Comparison of ENCODE assay signal across 1 cellular context in the genomic region with DNA sequence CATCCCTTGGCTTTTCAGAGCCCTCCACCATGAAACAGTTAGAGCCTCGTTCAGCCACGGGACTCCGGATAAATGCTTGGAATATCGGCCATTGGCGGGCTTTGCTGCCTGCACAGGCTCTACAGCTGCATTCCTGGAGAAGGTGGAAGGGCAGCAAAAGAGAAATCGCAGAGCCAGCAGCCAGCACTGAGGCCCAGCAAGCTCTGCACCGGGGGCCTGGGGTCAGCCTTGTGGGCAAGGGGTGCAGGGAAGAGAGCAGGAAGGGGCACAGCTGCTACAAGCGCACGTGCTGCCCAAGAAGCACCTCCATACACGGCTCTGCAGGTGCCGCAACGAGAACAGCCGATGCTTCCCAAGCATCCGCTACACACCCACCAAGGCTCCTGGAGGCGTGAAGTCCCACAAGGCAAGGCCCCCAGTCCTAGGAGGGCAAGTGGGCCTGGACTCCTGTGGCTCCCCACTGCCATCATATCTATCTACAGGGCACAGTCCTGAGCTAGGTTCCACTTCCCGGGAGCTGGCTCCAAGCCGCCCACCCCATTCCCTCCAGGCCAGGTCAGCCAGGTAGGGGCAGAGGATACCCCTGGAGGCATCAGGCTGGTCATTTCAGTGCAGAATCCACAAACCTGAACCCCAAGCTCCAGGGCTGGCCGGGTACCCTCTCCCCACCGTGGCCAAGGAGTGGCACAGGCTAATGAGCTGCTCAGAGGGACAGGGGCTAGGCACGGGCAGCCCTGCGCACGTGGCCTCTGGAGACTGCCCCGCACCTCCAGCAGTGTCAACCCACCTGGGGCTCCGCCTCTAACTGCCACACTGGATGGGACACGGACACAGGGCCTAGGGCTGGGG.
TF ChIP-seq lines count a peak whose summit lies in the region.

No MANE protein-coding gene starts in this region.

TF ChIP-seq in WTC11, 78 proteins besides CTCF, POLR2A, EP300 and RAD21 (continued from another document):
- TF ChIP-seq, protein P1, sequence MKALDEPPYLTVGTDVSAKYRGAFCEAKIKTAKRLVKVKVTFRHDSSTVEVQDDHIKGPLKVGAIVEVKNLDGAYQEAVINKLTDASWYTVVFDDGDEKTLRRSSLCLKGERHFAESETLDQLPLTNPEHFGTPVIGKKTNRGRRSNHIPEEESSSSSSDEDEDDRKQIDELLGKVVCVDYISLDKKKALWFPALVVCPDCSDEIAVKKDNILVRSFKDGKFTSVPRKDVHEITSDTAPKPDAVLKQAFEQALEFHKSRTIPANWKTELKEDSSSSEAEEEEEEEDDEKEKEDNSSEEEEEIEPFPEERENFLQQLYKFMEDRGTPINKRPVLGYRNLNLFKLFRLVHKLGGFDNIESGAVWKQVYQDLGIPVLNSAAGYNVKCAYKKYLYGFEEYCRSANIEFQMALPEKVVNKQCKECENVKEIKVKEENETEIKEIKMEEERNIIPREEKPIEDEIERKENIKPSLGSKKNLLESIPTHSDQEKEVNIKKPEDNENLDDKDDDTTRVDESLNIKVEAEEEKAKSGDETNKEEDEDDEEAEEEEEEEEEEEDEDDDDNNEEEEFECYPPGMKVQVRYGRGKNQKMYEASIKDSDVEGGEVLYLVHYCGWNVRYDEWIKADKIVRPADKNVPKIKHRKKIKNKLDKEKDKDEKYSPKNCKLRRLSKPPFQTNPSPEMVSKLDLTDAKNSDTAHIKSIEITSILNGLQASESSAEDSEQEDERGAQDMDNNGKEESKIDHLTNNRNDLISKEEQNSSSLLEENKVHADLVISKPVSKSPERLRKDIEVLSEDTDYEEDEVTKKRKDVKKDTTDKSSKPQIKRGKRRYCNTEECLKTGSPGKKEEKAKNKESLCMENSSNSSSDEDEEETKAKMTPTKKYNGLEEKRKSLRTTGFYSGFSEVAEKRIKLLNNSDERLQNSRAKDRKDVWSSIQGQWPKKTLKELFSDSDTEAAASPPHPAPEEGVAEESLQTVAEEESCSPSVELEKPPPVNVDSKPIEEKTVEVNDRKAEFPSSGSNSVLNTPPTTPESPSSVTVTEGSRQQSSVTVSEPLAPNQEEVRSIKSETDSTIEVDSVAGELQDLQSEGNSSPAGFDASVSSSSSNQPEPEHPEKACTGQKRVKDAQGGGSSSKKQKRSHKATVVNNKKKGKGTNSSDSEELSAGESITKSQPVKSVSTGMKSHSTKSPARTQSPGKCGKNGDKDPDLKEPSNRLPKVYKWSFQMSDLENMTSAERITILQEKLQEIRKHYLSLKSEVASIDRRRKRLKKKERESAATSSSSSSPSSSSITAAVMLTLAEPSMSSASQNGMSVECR (CRISPR knock-in tag; IDR thresholded peaks at IDR 0.05; ENCODE audit: borderline replicate concordance), result no peak
- TF ChIP-seq, protein P2, sequence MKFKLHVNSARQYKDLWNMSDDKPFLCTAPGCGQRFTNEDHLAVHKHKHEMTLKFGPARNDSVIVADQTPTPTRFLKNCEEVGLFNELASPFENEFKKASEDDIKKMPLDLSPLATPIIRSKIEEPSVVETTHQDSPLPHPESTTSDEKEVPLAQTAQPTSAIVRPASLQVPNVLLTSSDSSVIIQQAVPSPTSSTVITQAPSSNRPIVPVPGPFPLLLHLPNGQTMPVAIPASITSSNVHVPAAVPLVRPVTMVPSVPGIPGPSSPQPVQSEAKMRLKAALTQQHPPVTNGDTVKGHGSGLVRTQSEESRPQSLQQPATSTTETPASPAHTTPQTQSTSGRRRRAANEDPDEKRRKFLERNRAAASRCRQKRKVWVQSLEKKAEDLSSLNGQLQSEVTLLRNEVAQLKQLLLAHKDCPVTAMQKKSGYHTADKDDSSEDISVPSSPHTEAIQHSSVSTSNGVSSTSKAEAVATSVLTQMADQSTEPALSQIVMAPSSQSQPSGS (CRISPR knock-in tag; IDR thresholded peaks at IDR 0.05; ENCODE audit: borderline replicate concordance, low read depth), result no peak
